8 cellular contexts compared by ENCODE assay signal in the genomic region with DNA sequence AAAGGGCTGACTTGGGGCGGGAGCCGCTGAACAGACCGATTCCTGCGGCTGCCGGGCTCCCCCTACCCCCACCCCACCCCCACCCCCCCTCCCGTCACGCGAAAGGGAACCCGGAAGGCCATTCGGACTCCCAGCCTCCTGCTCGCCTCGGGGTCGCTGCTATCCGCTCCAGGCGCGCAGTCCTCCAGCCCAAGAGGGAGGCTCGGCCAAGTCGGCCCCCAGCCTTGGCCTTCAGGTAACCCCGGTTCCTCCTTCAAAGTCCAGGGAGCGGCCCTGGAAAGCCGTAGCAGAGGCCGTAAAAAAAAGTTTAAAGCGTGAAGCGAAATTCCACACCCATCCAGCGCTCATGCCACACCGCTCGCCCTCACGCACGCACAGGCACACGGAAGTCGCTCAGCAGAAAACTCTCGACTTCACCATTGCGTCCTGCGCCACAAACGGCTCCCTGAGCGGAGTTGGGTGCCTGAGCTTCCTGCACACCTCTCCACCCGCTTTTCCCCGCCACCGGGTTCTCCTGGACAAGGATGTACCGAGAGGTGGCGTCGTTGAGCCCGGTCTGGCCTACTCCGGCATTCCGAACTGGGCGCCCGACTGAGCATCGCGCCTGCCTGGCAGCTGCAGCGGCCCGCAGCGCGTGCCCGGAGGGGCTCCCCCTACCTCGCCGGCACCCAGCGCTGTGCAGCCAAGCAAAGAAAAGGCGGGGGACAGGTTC. TPM values are rescaled to one million over a fixed set of nuclear protein-coding genes. Genes with fewer than 3 reads are reported as not detected.
A peak's percentile ranks its signal among the peaks of the same experiment; 100 is the strongest.
DNase-seq lines count a peak whose midpoint lies in the region; ATAC-seq and TF ChIP-seq lines count a peak whose summit lies in the region.

No MANE protein-coding gene starts in this region.

- no peak overlapping the region for H4K12ac ChIP-seq in trophoblast cell (ENCODE audit: low read depth, low read length)

- H2BK12ac ChIP-seq in trophoblast cell (ENCODE audit: low read length), result no peak overlapping the region

- no peak overlapping the region for H4K8ac ChIP-seq in trophoblast cell (ENCODE audit: low read depth, low read length)

- H3K79me1 ChIP-seq in trophoblast cell (ENCODE audit: low read length), result no peaks in the 10 kb centered on the region

- no peak overlapping the region for H2BK120ac ChIP-seq in trophoblast cell (ENCODE audit: insufficient read depth, low read length, poor library complexity)

- no peaks in the 10 kb centered on the region for H3K9me3 ChIP-seq in trophoblast cell (ENCODE audit: insufficient read depth, low read depth, low read length)

- H3K14ac ChIP-seq in trophoblast cell (ENCODE audit: low read length), result no peak overlapping the region

- peak; percentile 68 for ATAC-seq in foreskin keratinocyte
- no peak for ATAC-seq in HG02970 (IDR thresholded peaks at IDR 0.05; ENCODE audit: low FRiP score, unreplicated experiment)

- no peak overlapping the region for H3K23ac ChIP-seq in trophoblast cell (ENCODE audit: low read length)

- no peaks in the 10 kb centered on the region for H3K36me3 ChIP-seq in trophoblast cell (ENCODE audit: control insufficient read depth in 1 of 2, insufficient read depth in 2 of 2, low read length in 2 of 2)

- no CpG with 5 or more reads among the region's 58 CpGs for WGBS in trophoblast cell (ENCODE audit: extremely low coverage, insufficient coverage, insufficient read length)

- H3K4ac ChIP-seq in trophoblast cell (ENCODE audit: low read depth, low read length), result no peak overlapping the region

- no peak overlapping the region for H3K9ac ChIP-seq in trophoblast cell (ENCODE audit: low read length)

- H3K27ac ChIP-seq in foreskin keratinocyte (no peak overlapping the region), trophoblast cell (ENCODE audit: low read depth, low read length) (no peak overlapping the region)

- H2AK5ac ChIP-seq in trophoblast cell (ENCODE audit: low read length), result no peak overlapping the region

- no peak overlapping the region for H3K18ac ChIP-seq in trophoblast cell (ENCODE audit: low read length)

- no peak overlapping the region for H2AFZ ChIP-seq in trophoblast cell (ENCODE audit: insufficient read depth, low read length, poor library complexity)

- H3K27me3 ChIP-seq in foreskin keratinocyte (peaks cover 95% of the 10 kb centered on the region), trophoblast cell (ENCODE audit: insufficient read depth, low read length) (peaks cover 46% of the 10 kb centered on the region)

- H3K4me2 ChIP-seq in trophoblast cell (ENCODE audit: low read length), result peak overlapping the region; percentile 66

- H3K4me1 ChIP-seq in foreskin keratinocyte (no peaks in the 10 kb centered on the region), trophoblast cell (ENCODE audit: control insufficient read depth in 1 of 2, insufficient read depth in 2 of 2, low read length in 2 of 2) (peaks cover 10 to 19% of the 10 kb centered on the region in 2 experiments)

- peak; percentile 12 for DNase-seq in G401 (ENCODE audit: low spot score)
- peak; percentile 41 for DNase-seq in NCI-H526 treated with DMSO at 0.1 percent for 48 hours (lab: John Stamatoyannopoulos, UW)
- peak in 1 of 2 donors; percentile 25 for DNase-seq in foreskin keratinocyte
- DNase-seq in trophoblast cell, result no peak
- DNase-seq in DMS153 treated with DMSO at 0.1 percent for 48 hours (lab: John Stamatoyannopoulos, UW; ENCODE audit: unreplicated experiment), result no peak
- DNase-seq in SKM-1 treated with dmso at 0.1 percent for 144 hours (lab: John Stamatoyannopoulos, UW; ENCODE audit: unreplicated experiment), result no peak
- DNase-seq in dedifferentiated amniotic fluid mesenchymal stem cell (ENCODE audit: extremely low spot score), result no peak

- no peak overlapping the region for H2BK5ac ChIP-seq in trophoblast cell (ENCODE audit: low read depth, low read length, poor library complexity)

- TF ChIP-seq CTCF in foreskin keratinocyte (conservative IDR thresholded peaks at IDR 0.05), result peak; percentile 59

- peak overlapping the region; percentile 26 for H3K4me3 ChIP-seq in trophoblast cell (ENCODE audit: low read depth, low read length)

- in situ Hi-C loops in G401 (cut with HindIII; ENCODE audit: low sequenced_read_pairs), result no loop called here

- no peaks in the 10 kb centered on the region for H3K79me2 ChIP-seq in trophoblast cell (ENCODE audit: control insufficient read depth, insufficient read depth, low read length, poor library complexity)

- H4K91ac ChIP-seq in trophoblast cell (ENCODE audit: low read depth, low read length), result no peak overlapping the region

RNA-seq across cellular contexts. Expression of a gene that starts 1.4 kb away (rescaled TPM):
- total RNA-seq in G401 (2014; rRNA removed; shearing (Covaris generic)), result not detected in 2 replicates
- not detected in 2 replicates for total RNA-seq in foreskin keratinocyte
- not detected in 2 replicates for polyA plus RNA-seq in foreskin keratinocyte
- 0.01 and 0.03 TPM in 2 replicates for polyA plus RNA-seq in trophoblast cell (2013)

Comparison
In these comparisons a context has a peak if more than half of its experiments do, and no peak if none do; other contexts are left out.
1. DNase-seq: peak in G401 (single experiment) and NCI-H526 treated with DMSO at 0.1 percent for 48 hours (single experiment); none in trophoblast cell (0 of 2), DMS153 treated with DMSO at 0.1 percent for 48 hours (single experiment), SKM-1 treated with dmso at 0.1 percent for 144 hours (single experiment) and dedifferentiated amniotic fluid mesenchymal stem cell (single experiment).